1 cellular context compared by ENCODE assay signal in the genomic region with DNA sequence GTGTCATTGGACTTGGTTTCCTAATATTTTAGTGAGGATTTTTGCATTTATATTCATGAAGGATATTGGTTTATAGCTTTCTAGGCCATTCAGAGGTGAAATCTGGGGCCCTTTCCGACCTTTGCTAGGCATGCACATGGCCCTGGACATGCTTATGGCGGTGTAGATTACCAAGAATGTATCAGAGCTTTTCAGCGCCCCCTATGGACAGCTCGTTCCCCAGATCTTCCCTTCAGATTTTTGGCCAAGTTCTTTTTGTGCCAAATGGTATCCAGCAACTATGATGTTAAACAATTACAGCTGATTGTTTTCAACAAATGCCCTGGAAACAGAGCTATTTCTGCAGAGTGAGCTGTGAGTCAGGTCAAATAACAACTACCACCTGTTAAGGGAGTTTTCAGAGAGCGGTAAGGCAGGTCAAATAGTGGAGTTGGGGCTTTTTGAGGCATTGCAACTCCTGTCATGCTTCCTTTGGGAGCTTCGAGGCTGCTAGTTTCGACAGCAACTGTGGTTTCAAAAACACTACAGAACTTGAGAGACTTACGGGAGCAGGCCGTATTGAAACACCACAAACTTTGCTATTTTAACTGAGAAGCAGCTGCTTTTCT.
TF ChIP-seq lines count a peak whose summit lies in the region.

No MANE protein-coding gene starts in this region.

TF ChIP-seq in GM12878, 131 proteins besides CTCF, POLR2A, EP300 and RAD21 (continued from another document):
- TF ChIP-seq, protein P1, sequence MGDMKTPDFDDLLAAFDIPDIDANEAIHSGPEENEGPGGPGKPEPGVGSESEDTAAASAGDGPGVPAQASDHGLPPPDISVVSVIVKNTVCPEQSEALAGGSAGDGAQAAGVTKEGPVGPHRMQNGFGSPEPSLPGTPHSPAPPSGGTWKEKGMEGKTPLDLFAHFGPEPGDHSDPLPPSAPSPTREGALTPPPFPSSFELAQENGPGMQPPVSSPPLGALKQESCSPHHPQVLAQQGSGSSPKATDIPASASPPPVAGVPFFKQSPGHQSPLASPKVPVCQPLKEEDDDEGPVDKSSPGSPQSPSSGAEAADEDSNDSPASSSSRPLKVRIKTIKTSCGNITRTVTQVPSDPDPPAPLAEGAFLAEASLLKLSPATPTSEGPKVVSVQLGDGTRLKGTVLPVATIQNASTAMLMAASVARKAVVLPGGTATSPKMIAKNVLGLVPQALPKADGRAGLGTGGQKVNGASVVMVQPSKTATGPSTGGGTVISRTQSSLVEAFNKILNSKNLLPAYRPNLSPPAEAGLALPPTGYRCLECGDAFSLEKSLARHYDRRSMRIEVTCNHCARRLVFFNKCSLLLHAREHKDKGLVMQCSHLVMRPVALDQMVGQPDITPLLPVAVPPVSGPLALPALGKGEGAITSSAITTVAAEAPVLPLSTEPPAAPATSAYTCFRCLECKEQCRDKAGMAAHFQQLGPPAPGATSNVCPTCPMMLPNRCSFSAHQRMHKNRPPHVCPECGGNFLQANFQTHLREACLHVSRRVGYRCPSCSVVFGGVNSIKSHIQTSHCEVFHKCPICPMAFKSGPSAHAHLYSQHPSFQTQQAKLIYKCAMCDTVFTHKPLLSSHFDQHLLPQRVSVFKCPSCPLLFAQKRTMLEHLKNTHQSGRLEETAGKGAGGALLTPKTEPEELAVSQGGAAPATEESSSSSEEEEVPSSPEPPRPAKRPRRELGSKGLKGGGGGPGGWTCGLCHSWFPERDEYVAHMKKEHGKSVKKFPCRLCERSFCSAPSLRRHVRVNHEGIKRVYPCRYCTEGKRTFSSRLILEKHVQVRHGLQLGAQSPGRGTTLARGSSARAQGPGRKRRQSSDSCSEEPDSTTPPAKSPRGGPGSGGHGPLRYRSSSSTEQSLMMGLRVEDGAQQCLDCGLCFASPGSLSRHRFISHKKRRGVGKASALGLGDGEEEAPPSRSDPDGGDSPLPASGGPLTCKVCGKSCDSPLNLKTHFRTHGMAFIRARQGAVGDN (IDR thresholded peaks at IDR 0.05), result no peak
- TF ChIP-seq RB1 (IDR thresholded peaks at IDR 0.05; ENCODE audit: borderline replicate concordance) (no peak), MEF2A (IDR thresholded peaks at IDR 0.05; ENCODE audit: insufficient read depth, low read depth, low read length) (no peak), PAX8 (IDR thresholded peaks at IDR 0.05) (no peak), TCF3 (IDR thresholded peaks at IDR 0.05; ENCODE audit: borderline replicate concordance, insufficient read depth, low read depth, low read length) (no peak), CHD1 (IDR thresholded peaks at IDR 0.05; ENCODE audit: low read depth, low read length) (no peak), NFIC (IDR thresholded peaks at IDR 0.05; ENCODE audit: low read depth, low read length) (peak; percentile 46; the same call in 1 of the 2 replicates), SREBF1 (IDR thresholded peaks at IDR 0.05; ENCODE audit: low read length) (no peak), HDAC2 (IDR thresholded peaks at IDR 0.05) (no peak), FOS (IDR thresholded peaks at IDR 0.05; ENCODE audit: borderline replicate concordance, extremely low read depth, insufficient read length) (no peak), CREM (IDR thresholded peaks at IDR 0.05; ENCODE audit: low read depth) (peak; percentile 24; the same call in 1 of the 2 replicates), ESRRA (IDR thresholded peaks at IDR 0.05; ENCODE audit: low read length) (no peak), BCL11A (IDR thresholded peaks at IDR 0.05; ENCODE audit: low read depth, low read length) (no peak), KDM1A (IDR thresholded peaks at IDR 0.05; ENCODE audit: borderline replicate concordance) (no peak), SREBF2 (IDR thresholded peaks at IDR 0.05; ENCODE audit: low read length) (no peak), SRF (IDR thresholded peaks at IDR 0.05; ENCODE audit: low read depth in 2 of 2, low read length in 2 of 2) (no peak)
- TF ChIP-seq, protein P2, sequence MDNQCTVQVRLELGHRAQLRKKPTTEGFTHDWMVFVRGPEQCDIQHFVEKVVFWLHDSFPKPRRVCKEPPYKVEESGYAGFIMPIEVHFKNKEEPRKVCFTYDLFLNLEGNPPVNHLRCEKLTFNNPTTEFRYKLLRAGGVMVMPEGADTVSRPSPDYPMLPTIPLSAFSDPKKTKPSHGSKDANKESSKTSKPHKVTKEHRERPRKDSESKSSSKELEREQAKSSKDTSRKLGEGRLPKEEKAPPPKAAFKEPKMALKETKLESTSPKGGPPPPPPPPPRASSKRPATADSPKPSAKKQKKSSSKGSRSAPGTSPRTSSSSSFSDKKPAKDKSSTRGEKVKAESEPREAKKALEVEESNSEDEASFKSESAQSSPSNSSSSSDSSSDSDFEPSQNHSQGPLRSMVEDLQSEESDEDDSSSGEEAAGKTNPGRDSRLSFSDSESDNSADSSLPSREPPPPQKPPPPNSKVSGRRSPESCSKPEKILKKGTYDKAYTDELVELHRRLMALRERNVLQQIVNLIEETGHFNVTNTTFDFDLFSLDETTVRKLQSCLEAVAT (IDR thresholded peaks at IDR 0.05), result no peak
- TF ChIP-seq, protein P3, sequence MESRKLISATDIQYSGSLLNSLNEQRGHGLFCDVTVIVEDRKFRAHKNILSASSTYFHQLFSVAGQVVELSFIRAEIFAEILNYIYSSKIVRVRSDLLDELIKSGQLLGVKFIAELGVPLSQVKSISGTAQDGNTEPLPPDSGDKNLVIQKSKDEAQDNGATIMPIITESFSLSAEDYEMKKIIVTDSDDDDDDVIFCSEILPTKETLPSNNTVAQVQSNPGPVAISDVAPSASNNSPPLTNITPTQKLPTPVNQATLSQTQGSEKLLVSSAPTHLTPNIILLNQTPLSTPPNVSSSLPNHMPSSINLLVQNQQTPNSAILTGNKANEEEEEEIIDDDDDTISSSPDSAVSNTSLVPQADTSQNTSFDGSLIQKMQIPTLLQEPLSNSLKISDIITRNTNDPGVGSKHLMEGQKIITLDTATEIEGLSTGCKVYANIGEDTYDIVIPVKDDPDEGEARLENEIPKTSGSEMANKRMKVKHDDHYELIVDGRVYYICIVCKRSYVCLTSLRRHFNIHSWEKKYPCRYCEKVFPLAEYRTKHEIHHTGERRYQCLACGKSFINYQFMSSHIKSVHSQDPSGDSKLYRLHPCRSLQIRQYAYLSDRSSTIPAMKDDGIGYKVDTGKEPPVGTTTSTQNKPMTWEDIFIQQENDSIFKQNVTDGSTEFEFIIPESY (IDR thresholded peaks at IDR 0.05), result no peak
- TF ChIP-seq, protein P4, sequence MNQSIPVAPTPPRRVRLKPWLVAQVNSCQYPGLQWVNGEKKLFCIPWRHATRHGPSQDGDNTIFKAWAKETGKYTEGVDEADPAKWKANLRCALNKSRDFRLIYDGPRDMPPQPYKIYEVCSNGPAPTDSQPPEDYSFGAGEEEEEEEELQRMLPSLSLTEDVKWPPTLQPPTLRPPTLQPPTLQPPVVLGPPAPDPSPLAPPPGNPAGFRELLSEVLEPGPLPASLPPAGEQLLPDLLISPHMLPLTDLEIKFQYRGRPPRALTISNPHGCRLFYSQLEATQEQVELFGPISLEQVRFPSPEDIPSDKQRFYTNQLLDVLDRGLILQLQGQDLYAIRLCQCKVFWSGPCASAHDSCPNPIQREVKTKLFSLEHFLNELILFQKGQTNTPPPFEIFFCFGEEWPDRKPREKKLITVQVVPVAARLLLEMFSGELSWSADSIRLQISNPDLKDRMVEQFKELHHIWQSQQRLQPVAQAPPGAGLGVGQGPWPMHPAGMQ (IDR thresholded peaks at IDR 0.05; ENCODE audit: borderline replicate concordance), result no peak
- TF ChIP-seq, protein P5, sequence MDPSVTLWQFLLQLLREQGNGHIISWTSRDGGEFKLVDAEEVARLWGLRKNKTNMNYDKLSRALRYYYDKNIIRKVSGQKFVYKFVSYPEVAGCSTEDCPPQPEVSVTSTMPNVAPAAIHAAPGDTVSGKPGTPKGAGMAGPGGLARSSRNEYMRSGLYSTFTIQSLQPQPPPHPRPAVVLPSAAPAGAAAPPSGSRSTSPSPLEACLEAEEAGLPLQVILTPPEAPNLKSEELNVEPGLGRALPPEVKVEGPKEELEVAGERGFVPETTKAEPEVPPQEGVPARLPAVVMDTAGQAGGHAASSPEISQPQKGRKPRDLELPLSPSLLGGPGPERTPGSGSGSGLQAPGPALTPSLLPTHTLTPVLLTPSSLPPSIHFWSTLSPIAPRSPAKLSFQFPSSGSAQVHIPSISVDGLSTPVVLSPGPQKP (IDR thresholded peaks at IDR 0.05; ENCODE audit: low read depth, low read length), result no peak
- TF ChIP-seq, protein P6, sequence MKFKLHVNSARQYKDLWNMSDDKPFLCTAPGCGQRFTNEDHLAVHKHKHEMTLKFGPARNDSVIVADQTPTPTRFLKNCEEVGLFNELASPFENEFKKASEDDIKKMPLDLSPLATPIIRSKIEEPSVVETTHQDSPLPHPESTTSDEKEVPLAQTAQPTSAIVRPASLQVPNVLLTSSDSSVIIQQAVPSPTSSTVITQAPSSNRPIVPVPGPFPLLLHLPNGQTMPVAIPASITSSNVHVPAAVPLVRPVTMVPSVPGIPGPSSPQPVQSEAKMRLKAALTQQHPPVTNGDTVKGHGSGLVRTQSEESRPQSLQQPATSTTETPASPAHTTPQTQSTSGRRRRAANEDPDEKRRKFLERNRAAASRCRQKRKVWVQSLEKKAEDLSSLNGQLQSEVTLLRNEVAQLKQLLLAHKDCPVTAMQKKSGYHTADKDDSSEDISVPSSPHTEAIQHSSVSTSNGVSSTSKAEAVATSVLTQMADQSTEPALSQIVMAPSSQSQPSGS (IDR thresholded peaks at IDR 0.05; ENCODE audit: low read length), result no peak
TF ChIP-seq in GM12878: peak in this region for 8.
